In the genomic region with DNA sequence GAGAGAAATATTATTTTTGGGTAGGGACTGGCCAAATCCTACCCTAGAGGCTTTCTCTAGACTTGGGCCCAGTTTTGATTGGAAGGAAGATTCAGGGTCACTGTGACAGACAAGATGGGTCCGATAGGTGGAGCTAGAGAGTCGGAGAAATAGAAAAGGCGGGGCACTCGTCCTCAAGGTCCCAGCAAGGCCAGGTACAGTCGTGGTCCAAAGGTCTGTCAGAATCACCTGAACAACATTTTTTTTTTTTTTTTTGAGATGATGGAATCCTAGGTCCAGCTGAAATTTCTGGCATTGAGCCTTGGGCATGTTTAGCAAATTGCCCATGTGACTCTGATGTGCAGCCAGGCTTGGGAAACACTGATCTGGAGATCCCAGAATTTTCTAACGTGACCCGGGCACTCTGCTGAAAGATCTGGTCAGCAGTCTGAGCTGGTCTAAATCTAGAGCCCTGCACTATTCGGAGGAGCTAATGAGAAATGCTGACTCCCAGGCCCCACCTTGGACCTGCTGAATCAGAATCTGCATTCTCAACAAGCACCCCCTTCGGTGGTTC, we compare ENCODE assay signal across 1 cellular context.
A peak's percentile ranks its signal among the peaks of the same experiment; 100 is the strongest.
TF ChIP-seq lines count a peak whose summit lies in the region.

No MANE protein-coding gene starts in this region.

TF ChIP-seq in SK-N-SH, 30 proteins besides CTCF, POLR2A, EP300 and RAD21 (continued from another document):
- TF ChIP-seq GATA2 (CRISPR knock-in tag; IDR thresholded peaks at IDR 0.05) (peak; percentile 56; the same call in 1 of the 2 replicates), SMC3 (IDR thresholded peaks at IDR 0.05; ENCODE audit: low read depth, low read length) (peak; percentile 89), MXI1 (IDR thresholded peaks at IDR 0.05; ENCODE audit: low read depth, low read length) (peak; percentile 62), RFX5 (IDR thresholded peaks at IDR 0.05; ENCODE audit: low read length) (0 out of 2 replicates have a peak, but pooled peaks have one; percentile 22), TEAD4 (IDR thresholded peaks at IDR 0.05; ENCODE audit: borderline replicate concordance, insufficient read depth) (no peak)
